In the genomic region with DNA sequence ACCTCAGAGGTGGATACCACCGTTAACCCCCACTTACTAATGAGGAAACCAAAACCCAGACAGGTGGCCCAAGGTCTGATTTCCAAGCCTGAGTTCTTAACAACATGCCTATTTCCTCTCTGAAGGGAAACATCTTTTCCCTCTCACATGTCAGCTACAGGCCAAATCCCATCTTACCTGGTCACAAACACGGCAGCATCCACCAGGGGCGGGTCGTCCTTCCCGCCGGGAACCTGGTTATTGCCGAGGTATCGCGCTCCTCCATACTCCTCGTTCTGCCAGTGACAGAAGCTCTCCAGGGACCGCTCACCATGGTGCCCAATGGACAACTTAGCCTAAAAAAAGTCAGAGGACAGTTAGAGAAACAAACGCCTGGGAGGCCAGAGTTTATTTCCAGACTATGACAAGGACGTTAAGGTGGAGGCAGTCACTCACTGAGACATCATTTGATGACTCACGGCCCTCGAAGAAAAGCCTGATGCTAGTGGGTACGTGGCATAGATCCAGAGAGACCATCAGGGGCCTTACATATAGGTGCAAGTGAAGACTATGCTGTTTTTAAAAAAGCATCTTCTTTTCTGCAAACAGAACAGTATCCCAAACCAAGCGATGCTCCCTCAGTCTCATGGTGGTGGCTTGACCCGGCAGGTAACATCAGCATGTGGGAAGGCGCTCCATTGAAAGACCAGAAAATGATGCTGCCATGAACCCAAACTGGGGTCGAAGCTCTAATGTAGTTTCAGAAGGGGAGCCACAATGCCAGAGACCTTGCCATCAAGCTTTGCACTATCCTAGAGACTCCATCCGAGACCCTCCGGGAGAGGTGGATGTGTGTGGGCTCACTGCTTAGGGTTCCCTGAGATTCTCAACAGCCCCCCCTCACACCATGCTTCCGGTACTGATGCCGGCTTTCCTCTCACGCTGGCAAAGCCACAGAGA, we compare ENCODE assay signal across 27 cellular contexts.
DNase-seq lines count a peak whose midpoint lies in the region; ATAC-seq and TF ChIP-seq lines count a peak whose summit lies in the region.
"Had no signal": no experiment of that assay in that cellular context is flagged by ENCODE, and none has a peak within 500 bp of the region (broad histone marks: within the 10 kb centered on the region; RNA-seq: fewer than 3 reads in every experiment).

No MANE protein-coding gene starts in this region.

- peaks cover 9% of the 10 kb centered on the region; the same call in 1 of the 2 replicates for H3K4me1 ChIP-seq in DND-41 (ENCODE audit: insufficient read depth, low read length)
- no peaks in the 10 kb centered on the region for H3K4me1 ChIP-seq in esophagus muscularis mucosa
- H3K4me1 ChIP-seq: Caco-2, SJCRH30 had no signal

- 83% methylated on average over 23 of the region's 25 CpGs for WGBS in esophagus muscularis mucosa

- H3K9me3 ChIP-seq in DND-41 (ENCODE audit: insufficient read depth, low read length, severe bottlenecking) (no peaks in the 10 kb centered on the region), esophagus muscularis mucosa (no peaks in the 10 kb centered on the region)
- H3K9me3 ChIP-seq: Caco-2, SJCRH30 had no signal

- H3K9me3 Mint-ChIP-seq in activated CD8-positive, alpha-beta memory T cell treated with anti-CD3 and anti-CD28 coated beads, Interleukin-2, amount 10 ng/mL, durations not matched to agents 7 days and 5 days (ENCODE audit: low read depth) = peaks cover 2% of the 10 kb centered on the region
- peaks cover 8% of the 10 kb centered on the region for H3K9me3 Mint-ChIP-seq in osteocyte (ENCODE audit: unreplicated experiment)
- H3K9me3 Mint-ChIP-seq: CD8-positive, alpha-beta T cell had no signal

- no peak for TF ChIP-seq CTCF in DND-41 (IDR thresholded peaks at IDR 0.05; ENCODE audit: borderline replicate concordance, extremely low read depth, low read length, poor library complexity, severe bottlenecking)
- TF ChIP-seq CTCF in esophagus muscularis mucosa (IDR thresholded peaks at IDR 0.05) = no peak
- no peak for TF ChIP-seq CTCF in osteocyte (IDR thresholded peaks at IDR 0.05)

- ATAC-seq in DND-41 (ENCODE audit: insufficient read depth, low read depth) (no peak), GM18873 (IDR thresholded peaks at IDR 0.05; ENCODE audit: low FRiP score, unreplicated experiment) (no peak)
- no peak for ATAC-seq in activated CD8-positive, alpha-beta memory T cell treated with anti-CD3 and anti-CD28 coated beads, Interleukin-2, amount 10 ng/mL, durations not matched to agents 7 days and 5 days
- ATAC-seq in activated CD4-positive, CD25-positive, alpha-beta regulatory T cell treated with anti-CD3 and anti-CD28 coated beads, Interleukin-2, amount 50 U/mL, for 24 hours = no peak
- ATAC-seq: CD8-positive, alpha-beta T cell; GM23338; PC-3 had no signal

- H3K4me2 ChIP-seq in DND-41 (ENCODE audit: insufficient read depth, low read length) = no peak overlapping the region
- H3K4me2 ChIP-seq: GM23338 had no signal

- H4K20me1 ChIP-seq in DND-41 (ENCODE audit: insufficient read depth, low read length) = peaks cover 7% of the 10 kb centered on the region

- H3K4me3 Mint-ChIP-seq in activated CD8-positive, alpha-beta memory T cell treated with anti-CD3 and anti-CD28 coated beads, Interleukin-2, amount 10 ng/mL, durations not matched to agents 7 days and 5 days = no peak overlapping the region
- H3K4me3 Mint-ChIP-seq in osteocyte (ENCODE audit: unreplicated experiment) = no peak overlapping the region
- H3K4me3 Mint-ChIP-seq: B cell; CD8-positive, alpha-beta T cell; GM23338; H9 had no signal

- H3K36me3 Mint-ChIP-seq in activated CD8-positive, alpha-beta memory T cell treated with anti-CD3 and anti-CD28 coated beads, Interleukin-2, amount 10 ng/mL, durations not matched to agents 7 days and 5 days = no peaks in the 10 kb centered on the region
- H3K36me3 Mint-ChIP-seq in osteocyte (ENCODE audit: unreplicated experiment) = no peaks in the 10 kb centered on the region

- no peaks in the 10 kb centered on the region for H3K4me1 Mint-ChIP-seq in activated CD8-positive, alpha-beta memory T cell treated with anti-CD3 and anti-CD28 coated beads, Interleukin-2, amount 10 ng/mL, durations not matched to agents 7 days and 5 days
- H3K4me1 Mint-ChIP-seq in osteocyte (ENCODE audit: unreplicated experiment) = no peaks in the 10 kb centered on the region
- H3K4me1 Mint-ChIP-seq: B cell had no signal

- no peaks in the 10 kb centered on the region for H3K27me3 ChIP-seq in DND-41 (ENCODE audit: insufficient read depth, low read length, poor library complexity)
- no peaks in the 10 kb centered on the region for H3K27me3 ChIP-seq in esophagus muscularis mucosa
- H3K27me3 ChIP-seq: SJCRH30 had no signal

- H3K9ac ChIP-seq in DND-41 (ENCODE audit: low read depth, low read length) = no peak overlapping the region

- peaks cover 50% of the 10 kb centered on the region for H3K79me2 ChIP-seq in DND-41 (ENCODE audit: insufficient read depth, low read length)

- no peak overlapping the region for H2AFZ ChIP-seq in DND-41 (ENCODE audit: low read depth, low read length)
- H2AFZ ChIP-seq: GM23338 had no signal

- no peak for TF ChIP-seq POLR2A in esophagus muscularis mucosa (IDR thresholded peaks at IDR 0.05; ENCODE audit: low read depth)

- CTCF ChIA-PET in activated CD8-positive, alpha-beta memory T cell treated with anti-CD3 and anti-CD28 coated beads, Interleukin-2, amount 10 ng/mL, durations not matched to agents 7 days and 5 days (lab: Charles Lee) = no interaction called here

- no peak for TF ChIP-seq EP300 in esophagus muscularis mucosa (IDR thresholded peaks at IDR 0.05)

- H3K4me3 ChIP-seq in DND-41 (ENCODE audit: low read depth in 1 of 2, low read length in 2 of 2) (no peak overlapping the region), esophagus muscularis mucosa (no peak overlapping the region)
- H3K4me3 ChIP-seq: GM23338, SJCRH30 had no signal

- DNase-seq in DND-41 (no peak), esophagus muscularis mucosa (ENCODE audit: extremely low spot score) (peak; percentile 90), osteocyte (ENCODE audit: extremely low spot score, unreplicated experiment) (peak; percentile 73), OCI-M2 (lab: John Stamatoyannopoulos, UW; ENCODE audit: unreplicated experiment) (no peak), NCI-H2107 treated with DMSO at 0.1 percent for 48 hours (lab: John Stamatoyannopoulos, UW; ENCODE audit: unreplicated experiment) (no peak)
- peak; percentile 19 for DNase-seq in activated CD8-positive, alpha-beta memory T cell treated with anti-CD3 and anti-CD28 coated beads, Interleukin-2, amount 10 ng/mL, durations not matched to agents 7 days and 5 days
- DNase-seq: Caco-2, DMS 273 treated with DMSO at 0.1 percent for 48 hours, DMS79 treated with DMSO at 0.1 percent for 48 hours, H9, KBM-7, MV-4-11, NCI-H1105, NCI-H1436 treated with DMSO at 0.1 percent for 48 hours, NCI-H187 treated with DMSO at 0.1 percent for 48 hours, NCI-H2107, NCI-H446, NCI-H524 treated with DMSO at 0.1 percent for 48 hours, NCI-H774, PC-3, SJCRH30 had no signal

- peaks cover 90% of the 10 kb centered on the region for H3K36me3 ChIP-seq in DND-41 (ENCODE audit: insufficient read depth, low read length)
- H3K36me3 ChIP-seq in esophagus muscularis mucosa = peaks cover 0 to 18% (median 0%) of the 10 kb centered on the region in 4 donors
- H3K36me3 ChIP-seq: SJCRH30 had no signal

- H3K27me3 Mint-ChIP-seq in activated CD8-positive, alpha-beta memory T cell treated with anti-CD3 and anti-CD28 coated beads, Interleukin-2, amount 10 ng/mL, durations not matched to agents 7 days and 5 days = no peaks in the 10 kb centered on the region
- H3K27me3 Mint-ChIP-seq in osteocyte (ENCODE audit: unreplicated experiment) = no peaks in the 10 kb centered on the region
- H3K27me3 Mint-ChIP-seq: B cell had no signal

- H3K27ac ChIP-seq in DND-41 (ENCODE audit: low read length) (0 out of 2 replicates have a peak overlapping the region, but pooled peaks have one; percentile 20), esophagus muscularis mucosa (replicated peaks in 1 of 4) (no peak overlapping the region)
- H3K27ac ChIP-seq: C4-2B, SJCRH30 had no signal

- intact Hi-C loops in esophagus muscularis mucosa (cut with DNase I) = no loop called here

- H3K27ac Mint-ChIP-seq in activated CD8-positive, alpha-beta memory T cell treated with anti-CD3 and anti-CD28 coated beads, Interleukin-2, amount 10 ng/mL, durations not matched to agents 7 days and 5 days = no peak overlapping the region
- H3K27ac Mint-ChIP-seq in osteocyte (ENCODE audit: unreplicated experiment) = no peak overlapping the region
- H3K27ac Mint-ChIP-seq: B cell; CD8-positive, alpha-beta T cell; GM23338; H9 had no signal

Comparison
In these comparisons a context has a peak if more than half of its experiments do, and no peak if none do; other contexts are left out.
1. DNase-seq: peak in activated CD8-positive, alpha-beta memory T cell treated with anti-CD3 and anti-CD28 coated beads, Interleukin-2, amount 10 ng/mL, durations not matched to agents 7 days and 5 days (single experiment), esophagus muscularis mucosa (single experiment) and osteocyte (single experiment); none in DND-41 (single experiment), OCI-M2 (single experiment) and NCI-H2107 treated with DMSO at 0.1 percent for 48 hours (single experiment).